7 cellular contexts compared by ENCODE assay signal in genomic region chr14:97458302-97459137, GRCh38.
DNase-seq lines count a peak whose midpoint lies in the region; FAIRE-seq and TF ChIP-seq lines count a peak whose summit lies in the region.

No MANE protein-coding gene starts in this region.

- DNase-seq in T-helper 1 cell (peak; percentile 64 to 92 (median 71)), inferior parietal cortex (ENCODE audit: extremely low spot score) (peak; percentile 13), H54 (ENCODE audit: insufficient read length, low spot score) (no peak), DMS 273 (lab: John Stamatoyannopoulos, UW; ENCODE audit: unreplicated experiment) (no peak), NCI-H1694 (lab: John Stamatoyannopoulos, UW) (no peak)
- peak; percentile 91 for DNase-seq in activated naive CD4-positive, alpha-beta T cell treated with anti-CD3 and anti-CD28 coated beads for 36 hours
- peak; percentile 61 to 79 for DNase-seq in stimulated activated CD4-positive, alpha-beta T cell treated with anti-CD3 and anti-CD28 coated beads, Interleukin-4, amount 100 ng/mL, for 48 hours (ENCODE audit: low read depth in 2 of 2)

- no peak for FAIRE-seq in H54 (lab: Jason Lieb, UNC)

- H3K27ac Mint-ChIP-seq in activated naive CD4-positive, alpha-beta T cell treated with anti-CD3 and anti-CD28 coated beads for 36 hours, result peak overlapping the region; percentile 100

- H3K4me1 Mint-ChIP-seq in activated naive CD4-positive, alpha-beta T cell treated with anti-CD3 and anti-CD28 coated beads for 36 hours (ENCODE audit: low read depth), result peaks cover 32% of the 10 kb centered on the region

- intact Hi-C loops in activated naive CD4-positive, alpha-beta T cell treated with anti-CD3 and anti-CD28 coated beads for 36 hours (cut with micrococcal nuclease), result loop anchor here (2.0 to 10.0 kb wide), 11 partner anchors 144 to 1814 kb away; partner anchors contain the start of gene BCL11B

- H3K27me3 Mint-ChIP-seq in activated naive CD4-positive, alpha-beta T cell treated with anti-CD3 and anti-CD28 coated beads for 36 hours (ENCODE audit: low read depth), result no peaks in the 10 kb centered on the region

- TF ChIP-seq POLR2A in H54 (IDR thresholded peaks at IDR 0.05; ENCODE audit: low read depth, low read length), result no peak

- CTCF ChIA-PET in activated naive CD4-positive, alpha-beta T cell treated with anti-CD3 and anti-CD28 coated beads for 36 hours (lab: Charles Lee), result interaction anchor here (0.7 to 1.1 kb wide), 2 partner anchors 15 to 681 kb away, joined by 3 to 6 read pairs; no protein-coding TSS in a partner anchor

- H3K4me3 Mint-ChIP-seq in activated naive CD4-positive, alpha-beta T cell treated with anti-CD3 and anti-CD28 coated beads for 36 hours, result peak overlapping the region; percentile 96

- peaks cover 25% of the 10 kb centered on the region for H3K9me3 Mint-ChIP-seq in activated naive CD4-positive, alpha-beta T cell treated with anti-CD3 and anti-CD28 coated beads for 36 hours

- peaks cover 37% of the 10 kb centered on the region for H3K36me3 Mint-ChIP-seq in activated naive CD4-positive, alpha-beta T cell treated with anti-CD3 and anti-CD28 coated beads for 36 hours (ENCODE audit: low read depth)

Comparison
In these comparisons a context has a peak if more than half of its experiments do, and no peak if none do; other contexts are left out.
1. DNase-seq: peak in T-helper 1 cell (5 of 5), activated naive CD4-positive, alpha-beta T cell treated with anti-CD3 and anti-CD28 coated beads for 36 hours (single experiment), inferior parietal cortex (single experiment) and stimulated activated CD4-positive, alpha-beta T cell treated with anti-CD3 and anti-CD28 coated beads, Interleukin-4, amount 100 ng/mL, for 48 hours (2 of 2); none in H54 (single experiment), DMS 273 (single experiment) and NCI-H1694 (single experiment).